9 cellular contexts compared by ENCODE assay signal in the genomic region with DNA sequence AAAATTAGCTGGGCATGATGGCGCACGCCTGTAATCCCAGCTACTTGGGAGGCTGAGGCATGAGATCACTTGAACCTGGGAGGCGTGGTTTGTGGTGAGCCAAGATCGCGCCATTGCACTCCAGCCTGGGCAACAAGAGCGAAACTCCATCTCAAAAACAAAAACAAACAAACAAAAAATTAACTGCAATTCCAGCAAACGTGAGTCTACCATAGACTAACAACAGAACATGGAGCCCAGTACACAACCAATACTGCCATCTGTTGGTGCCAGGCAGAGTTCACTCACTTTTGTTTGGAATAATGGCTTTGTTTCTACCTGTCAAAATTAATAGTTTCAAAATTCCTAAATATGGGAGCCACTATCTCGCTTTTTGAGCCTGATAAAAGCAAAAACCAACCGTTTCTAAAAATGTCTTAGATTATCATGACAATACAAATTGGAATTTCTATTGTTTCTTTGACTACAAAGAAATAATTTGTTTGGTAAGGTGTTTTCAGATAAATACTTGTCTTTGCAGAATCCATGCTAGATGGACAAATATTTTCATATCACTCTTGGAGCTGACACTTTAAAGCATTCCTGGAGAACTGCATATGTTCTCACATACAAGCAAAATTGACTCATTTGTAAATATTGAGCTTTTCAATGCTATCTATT. TPM values are rescaled to one million over a fixed set of nuclear protein-coding genes. Genes with fewer than 3 reads are reported as not detected.
DNase-seq lines count a peak whose midpoint lies in the region; ATAC-seq, FAIRE-seq and TF ChIP-seq lines count a peak whose summit lies in the region.
"Had no signal": no experiment of that assay in that cellular context is flagged by ENCODE, and none has a peak within 500 bp of the region (broad histone marks: within the 10 kb centered on the region; RNA-seq: fewer than 3 reads in every experiment).

No MANE protein-coding gene starts in this region.

- peak; percentile 67 for TF ChIP-seq CTCF in cardiac muscle cell (IDR thresholded peaks at IDR 0.05; ENCODE audit: low read depth, low read length)
- TF ChIP-seq CTCF in NB4 (IDR thresholded peaks at IDR 0.05; ENCODE audit: low read depth, low read length) = peak; percentile 70
- TF ChIP-seq CTCF in activated CD8-positive, alpha-beta T cell treated with anti-CD3 and anti-CD28 coated beads for 36 hours (IDR thresholded peaks at IDR 0.05) = peak; percentile 69
- peak in 2 of 4 experiments; percentile 17 to 23 for TF ChIP-seq CTCF in uterus (IDR thresholded peaks at IDR 0.05)

- H3K9me3 Mint-ChIP-seq in activated CD8-positive, alpha-beta T cell treated with anti-CD3 and anti-CD28 coated beads for 36 hours = no peaks in the 10 kb centered on the region

- H3K4me1 ChIP-seq in cardiac muscle cell (ENCODE audit: low read depth) (no peaks in the 10 kb centered on the region), uterus (no peaks in the 10 kb centered on the region)

- H3K36me3 Mint-ChIP-seq in activated CD8-positive, alpha-beta T cell treated with anti-CD3 and anti-CD28 coated beads for 36 hours (ENCODE audit: low read depth) = no peaks in the 10 kb centered on the region
- H3K36me3 Mint-ChIP-seq: activated naive CD8-positive, alpha-beta T cell had no signal

- ATAC-seq in left cardiac atrium = no peak
- no peak for ATAC-seq in activated CD8-positive, alpha-beta T cell treated with anti-CD3 and anti-CD28 coated beads for 36 hours
- no peak for ATAC-seq in GM18870 (IDR thresholded peaks at IDR 0.05; ENCODE audit: unreplicated experiment)

- TF ChIP-seq POLR2A in NB4 (IDR thresholded peaks at IDR 0.05; ENCODE audit: extremely low read depth, insufficient read length) (no peak), uterus (IDR thresholded peaks at IDR 0.05) (no peak)

- no peaks in the 10 kb centered on the region for H3K4me1 Mint-ChIP-seq in activated CD8-positive, alpha-beta T cell treated with anti-CD3 and anti-CD28 coated beads for 36 hours (ENCODE audit: low read depth)

- H3K36me3 ChIP-seq in cardiac muscle cell (no peaks in the 10 kb centered on the region), uterus (no peaks in the 10 kb centered on the region)

- intact Hi-C loops in left cardiac atrium (cut with DNase I) (loop anchor here (5.0 to 10.0 kb wide), 3 partner anchors 80 to 190 kb away; no protein-coding TSS in a partner anchor), uterus (cut with DNase I; ENCODE audit: low total_unique reads) (no loop called here)
- intact Hi-C loops in activated CD8-positive, alpha-beta T cell treated with anti-CD3 and anti-CD28 coated beads for 36 hours (cut with micrococcal nuclease) = loop anchor here (5.0 kb wide), 1 partner anchor 88 kb away; no protein-coding TSS in a partner anchor

- POLR2A ChIA-PET in activated CD8-positive, alpha-beta T cell treated with anti-CD3 and anti-CD28 coated beads for 36 hours (lab: Charles Lee) = no interaction called here

- H3K27ac ChIP-seq in cardiac muscle cell = no peak overlapping the region
- H3K27ac ChIP-seq in uterus = no peak overlapping the region

- H3K4me3 ChIP-seq in cardiac muscle cell (no peak overlapping the region), NB4 (ENCODE audit: low read depth, low read length) (no peak overlapping the region), uterus (no peak overlapping the region)

- DNase-seq in cardiac muscle cell (ENCODE audit: low read depth in 1 of 2, low spot score in 1 of 2) (peak; percentile 40 to 64), left cardiac atrium (no peak), NB4 (ENCODE audit: low read depth) (peak; percentile 52), uterus (no peak), putamen (ENCODE audit: low spot score) (no peak)
- peak; percentile 45 for DNase-seq in activated CD8-positive, alpha-beta T cell treated with anti-CD3 and anti-CD28 coated beads for 36 hours

- no peak overlapping the region for H3K4me3 Mint-ChIP-seq in activated CD8-positive, alpha-beta T cell treated with anti-CD3 and anti-CD28 coated beads for 36 hours
- H3K4me3 Mint-ChIP-seq: activated naive CD8-positive, alpha-beta T cell had no signal

- no peak overlapping the region for H3K27ac Mint-ChIP-seq in activated CD8-positive, alpha-beta T cell treated with anti-CD3 and anti-CD28 coated beads for 36 hours
- H3K27ac Mint-ChIP-seq: activated naive CD8-positive, alpha-beta T cell had no signal

- peak; percentile 49 for FAIRE-seq in islet of Langerhans (lab: Jason Lieb, UNC)

- CTCF ChIA-PET in activated CD8-positive, alpha-beta T cell treated with anti-CD3 and anti-CD28 coated beads for 36 hours (lab: Charles Lee) = interaction anchor here (1.0 to 3.6 kb wide), 5 partner anchors 34 to 189 kb away, joined by 3 to 18 read pairs (median 4); no protein-coding TSS in a partner anchor

- H3K9me3 ChIP-seq in cardiac muscle cell (ENCODE audit: low read depth) = no peaks in the 10 kb centered on the region
- no peaks in the 10 kb centered on the region for H3K9me3 ChIP-seq in uterus

- H3K27me3 Mint-ChIP-seq in activated CD8-positive, alpha-beta T cell treated with anti-CD3 and anti-CD28 coated beads for 36 hours = peaks cover 3% of the 10 kb centered on the region

- H3K27me3 ChIP-seq in cardiac muscle cell (no peaks in the 10 kb centered on the region), uterus (no peaks in the 10 kb centered on the region)

RNA-seq across cellular contexts. Expression of a gene that starts 45.0 kb away (rescaled TPM):
- 3.2 and 5.6 TPM in 2 replicates for total RNA-seq in cardiac muscle cell
- 1.4 and 5.9 TPM in 2 replicates for polyA plus RNA-seq in cardiac muscle cell
- total RNA-seq in left cardiac atrium = 1 to 10 TPM; 2.9 to 4.8 TPM
- under 1 TPM; 0.13 to 0.16 TPM for total RNA-seq in activated CD8-positive, alpha-beta T cell treated with anti-CD3 and anti-CD28 coated beads for 36 hours
- total RNA-seq in uterus = 10 to 100 TPM in 1 of 4 donors, 1 to 10 TPM in 3; 5.5 to 11.8 (median 7.1) TPM

RNA-seq across cellular contexts. Expression of a gene that starts 58.9 kb away (rescaled TPM):
- 41.4 and 54.7 TPM in 2 replicates for total RNA-seq in cardiac muscle cell
- 60.6 and 74.9 TPM in 2 replicates for polyA plus RNA-seq in cardiac muscle cell
- total RNA-seq in left cardiac atrium = 10 to 100 TPM; 23.4 to 25.1 TPM
- 10 to 100 TPM; 27.0 to 28.1 TPM for total RNA-seq in activated CD8-positive, alpha-beta T cell treated with anti-CD3 and anti-CD28 coated beads for 36 hours
- total RNA-seq in uterus = 10 to 100 TPM; 18.2 to 59.4 (median 36.7) TPM

Comparison
In these comparisons a context has a peak if more than half of its experiments do, and no peak if none do; other contexts are left out.
1. DNase-seq: peak in cardiac muscle cell (2 of 2), NB4 (single experiment) and activated CD8-positive, alpha-beta T cell treated with anti-CD3 and anti-CD28 coated beads for 36 hours (single experiment); none in left cardiac atrium (single experiment), uterus (0 of 2) and putamen (single experiment).